17 cellular contexts compared by ENCODE assay signal in the genomic region with DNA sequence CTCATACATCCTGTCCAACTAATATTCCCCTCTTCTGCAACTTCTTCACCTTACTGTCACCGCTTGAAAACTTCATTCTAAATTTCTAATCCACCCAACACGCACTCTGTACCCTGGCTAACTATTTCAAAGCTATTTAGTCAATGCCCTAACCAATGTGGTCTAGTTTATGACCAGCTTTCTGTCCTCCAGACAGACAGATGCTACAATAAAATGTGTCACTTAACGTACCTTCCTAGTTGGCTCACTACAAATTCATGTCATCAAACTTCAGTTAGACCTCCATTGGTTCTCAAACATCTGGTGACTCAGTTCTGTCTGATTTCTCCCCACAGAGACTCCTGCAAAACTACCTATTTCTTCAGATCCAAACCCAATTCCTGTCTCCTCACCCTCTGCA. TPM values are rescaled to one million over a fixed set of nuclear protein-coding genes. Genes with fewer than 3 reads are reported as not detected.
DNase-seq lines count a peak whose midpoint lies in the region; ATAC-seq and TF ChIP-seq lines count a peak whose summit lies in the region.
"Had no signal": no experiment of that assay in that cellular context is flagged by ENCODE, and none has a peak within 500 bp of the region (broad histone marks: within the 10 kb centered on the region; RNA-seq: fewer than 3 reads in every experiment).

No MANE protein-coding gene starts in this region.

- H3K9me3 ChIP-seq in mammary epithelial cell (replicated peaks; ENCODE audit: insufficient read depth, low read length), result no peaks in the 10 kb centered on the region

- in situ Hi-C loops in mammary epithelial cell (cut with MboI; ENCODE audit: low sequenced_read_pairs in 2 of 2), result no loop called here

- peaks cover 5% of the 10 kb centered on the region for H3K79me2 ChIP-seq in mammary epithelial cell (ENCODE audit: insufficient read depth, low read length)

- no peak for DNase-seq in activated CD4-positive, alpha-beta T cell treated with anti-CD3 and anti-CD28 coated beads for 36 hours
- DNase-seq in activated CD4-positive, alpha-beta T cell treated with anti-CD3 and anti-CD28 coated beads for 1 hour, result no peak
- DNase-seq in MCF 10A (ENCODE audit: unreplicated experiment), result no peak
- DNase-seq in mammary epithelial cell, result no peak
- DNase-seq in endothelial cell (ENCODE audit: low spot score), result no peak
- no peak for DNase-seq in caudate nucleus (lab: John Stamatoyannopoulos, UW)
- no peak for DNase-seq in WTC11 (ENCODE audit: low spot score)
- DNase-seq in NCI-H1092 (lab: John Stamatoyannopoulos, UW), result no peak
- DNase-seq: CD8-positive, alpha-beta T cell; COR-L47; DMS153; DMS79 treated with DMSO at 0.1 percent for 48 hours; EL; H7 had no signal

- H3K27me3 ChIP-seq in mammary epithelial cell (ENCODE audit: insufficient read depth, low read length), result no peaks in the 10 kb centered on the region

- peak; percentile 42 for ATAC-seq in activated CD4-positive, alpha-beta T cell treated with anti-CD3 and anti-CD28 coated beads for 36 hours
- ATAC-seq in WTC11, result no peak
- ATAC-seq: CD8-positive, alpha-beta T cell; GM23338 had no signal

- H3K27me3 Mint-ChIP-seq in activated CD4-positive, alpha-beta T cell treated with anti-CD3 and anti-CD28 coated beads for 36 hours, result no peaks in the 10 kb centered on the region
- no peaks in the 10 kb centered on the region for H3K27me3 Mint-ChIP-seq in MCF 10A (ENCODE audit: insufficient read depth, unreplicated experiment)
- H3K27me3 Mint-ChIP-seq in endothelial cell (ENCODE audit: unreplicated experiment), result peaks cover 5% of the 10 kb centered on the region
- H3K27me3 Mint-ChIP-seq in WTC11 (ENCODE audit: low read depth), result no peaks in the 10 kb centered on the region

- peaks cover 15% of the 10 kb centered on the region for H3K9me3 Mint-ChIP-seq in activated CD4-positive, alpha-beta T cell treated with anti-CD3 and anti-CD28 coated beads for 36 hours (ENCODE audit: low read depth)
- H3K9me3 Mint-ChIP-seq in MCF 10A (ENCODE audit: unreplicated experiment) (no peaks in the 10 kb centered on the region), endothelial cell (ENCODE audit: unreplicated experiment) (no peaks in the 10 kb centered on the region), WTC11 (peaks cover 29% of the 10 kb centered on the region)

- peak overlapping the region; percentile 1 for H3K27ac Mint-ChIP-seq in activated CD4-positive, alpha-beta T cell treated with anti-CD3 and anti-CD28 coated beads for 36 hours
- peak overlapping the region; percentile 49 for H3K27ac Mint-ChIP-seq in MCF 10A (ENCODE audit: low read depth, unreplicated experiment)
- H3K27ac Mint-ChIP-seq in endothelial cell (ENCODE audit: unreplicated experiment), result no peak overlapping the region
- no peak overlapping the region for H3K27ac Mint-ChIP-seq in WTC11
- H3K27ac Mint-ChIP-seq: CD8-positive, alpha-beta T cell; GM23338 had no signal

- BruUV-seq in MCF 10A (replicated peaks; lab: Mats Ljungman, UMichigan) (no TSS peak), mammary epithelial cell (replicated peaks; lab: Mats Ljungman, UMichigan) (no TSS peak)

- no peak overlapping the region for H3K9ac ChIP-seq in mammary epithelial cell (ENCODE audit: insufficient read depth, low read length)

- H3K36me3 Mint-ChIP-seq in activated CD4-positive, alpha-beta T cell treated with anti-CD3 and anti-CD28 coated beads for 36 hours (ENCODE audit: low read depth), result peaks cover 49% of the 10 kb centered on the region
- H3K36me3 Mint-ChIP-seq in MCF 10A (ENCODE audit: insufficient read depth, unreplicated experiment), result peaks cover 42% of the 10 kb centered on the region
- peaks cover 23% of the 10 kb centered on the region for H3K36me3 Mint-ChIP-seq in endothelial cell (ENCODE audit: low read depth, unreplicated experiment)
- peaks cover 65% of the 10 kb centered on the region for H3K36me3 Mint-ChIP-seq in WTC11

- POLR2A ChIA-PET in activated CD4-positive, alpha-beta T cell treated with anti-CD3 and anti-CD28 coated beads for 36 hours (lab: Charles Lee), result no interaction called here
- POLR2A ChIA-PET in MCF 10A (lab: Yijun Ruan, JAX) (no interaction called here), WTC11 (lab: Charles Lee) (no interaction called here)

- no peaks in the 10 kb centered on the region for H4K20me1 ChIP-seq in mammary epithelial cell (ENCODE audit: insufficient read depth, low read length)

- TF ChIP-seq CTCF in MCF 10A (IDR thresholded peaks at IDR 0.05; ENCODE audit: unreplicated experiment) (no peak), mammary epithelial cell (conservative IDR thresholded peaks at IDR 0.05 in 1 of 2, IDR thresholded peaks at IDR 0.05 in 1 of 2; ENCODE audit: extremely low read depth in 1 of 2, insufficient read depth in 1 of 2, low read depth in 1 of 2, low read length in 2 of 2) (no peak), endothelial cell (IDR thresholded peaks at IDR 0.05; ENCODE audit: unreplicated experiment) (no peak), WTC11 (IDR thresholded peaks at IDR 0.05) (no peak)

- dilution Hi-C loops in mammary epithelial cell (cut with HindIII; ENCODE audit: low sequenced_read_pairs), result no loop called here

- H3K4me2 ChIP-seq in mammary epithelial cell (ENCODE audit: insufficient read depth, low read depth, low read length), result no peak overlapping the region
- H3K4me2 ChIP-seq: GM23338 had no signal

- 96% methylated on average over 3 of the region's 3 CpGs for WGBS in mammary epithelial cell (ENCODE audit: low coverage, missing lambda C conversion rate)

- H3K4me3 Mint-ChIP-seq in activated CD4-positive, alpha-beta T cell treated with anti-CD3 and anti-CD28 coated beads for 36 hours, result no peak overlapping the region
- H3K4me3 Mint-ChIP-seq in MCF 10A (ENCODE audit: unreplicated experiment) (no peak overlapping the region), endothelial cell (ENCODE audit: unreplicated experiment) (peak overlapping the region; percentile 17), WTC11 (no peak overlapping the region)
- H3K4me3 Mint-ChIP-seq: CD14-positive monocyte; CD8-positive, alpha-beta T cell; GM23338 had no signal

- CTCF ChIA-PET in activated CD4-positive, alpha-beta T cell treated with anti-CD3 and anti-CD28 coated beads for 36 hours (lab: Charles Lee), result interaction anchor here (0.7 kb wide), 1 partner anchor 483 kb away, joined by 3 read pairs; no protein-coding TSS in a partner anchor
- CTCF ChIA-PET in MCF 10A (lab: Yijun Ruan, JAX), result interaction anchor here (1.0 kb wide), 1 partner anchor 61 kb away, joined by 3 read pairs; no protein-coding TSS in a partner anchor
- CTCF ChIA-PET in mammary epithelial cell (lab: Charles Lee; ENCODE audit: low non-redundant PET), result no interaction called here
- CTCF ChIA-PET in WTC11 (lab: Charles Lee), result no interaction called here

- H3K4me1 ChIP-seq in mammary epithelial cell (ENCODE audit: insufficient read depth, low read length), result no peaks in the 10 kb centered on the region

- H2AFZ ChIP-seq in mammary epithelial cell (ENCODE audit: low read depth, low read length), result no peak overlapping the region
- H2AFZ ChIP-seq: GM23338 had no signal

- H3K4me1 Mint-ChIP-seq in activated CD4-positive, alpha-beta T cell treated with anti-CD3 and anti-CD28 coated beads for 36 hours, result peaks cover 1% of the 10 kb centered on the region
- H3K4me1 Mint-ChIP-seq in MCF 10A (ENCODE audit: insufficient read depth, unreplicated experiment) (no peaks in the 10 kb centered on the region), endothelial cell (ENCODE audit: unreplicated experiment) (peaks cover 3% of the 10 kb centered on the region), WTC11 (no peaks in the 10 kb centered on the region)
- H3K4me1 Mint-ChIP-seq: CD14-positive monocyte, GM23338 had no signal

- no peak overlapping the region for H3K4me3 ChIP-seq in mammary epithelial cell (replicated peaks in 1 of 3; ENCODE audit: insufficient read depth in 1 of 3, low read depth in 2 of 3, low read length in 3 of 3)
- H3K4me3 ChIP-seq: GM23338 had no signal

- intact Hi-C loops in activated CD4-positive, alpha-beta T cell treated with anti-CD3 and anti-CD28 coated beads for 36 hours (cut with DNase I, micrococcal nuclease), result no loop called here
- intact Hi-C loops in MCF 10A (cut with micrococcal nuclease), result no loop called here
- intact Hi-C loops in mammary epithelial cell (cut with micrococcal nuclease), result no loop called here

- H3K36me3 ChIP-seq in mammary epithelial cell (ENCODE audit: insufficient read depth, low read length), result peaks cover 8% of the 10 kb centered on the region

- H3K27ac ChIP-seq in mammary epithelial cell (ENCODE audit: insufficient read depth, low read depth, low read length) (no peak overlapping the region), caudate nucleus (ENCODE audit: low read depth, low read length) (no peak overlapping the region)
- H3K27ac ChIP-seq: 22Rv1 had no signal

TF ChIP-seq in WTC11, 78 proteins besides CTCF, POLR2A, EP300 and RAD21 (continues in another document):
- TF ChIP-seq, protein P1, sequence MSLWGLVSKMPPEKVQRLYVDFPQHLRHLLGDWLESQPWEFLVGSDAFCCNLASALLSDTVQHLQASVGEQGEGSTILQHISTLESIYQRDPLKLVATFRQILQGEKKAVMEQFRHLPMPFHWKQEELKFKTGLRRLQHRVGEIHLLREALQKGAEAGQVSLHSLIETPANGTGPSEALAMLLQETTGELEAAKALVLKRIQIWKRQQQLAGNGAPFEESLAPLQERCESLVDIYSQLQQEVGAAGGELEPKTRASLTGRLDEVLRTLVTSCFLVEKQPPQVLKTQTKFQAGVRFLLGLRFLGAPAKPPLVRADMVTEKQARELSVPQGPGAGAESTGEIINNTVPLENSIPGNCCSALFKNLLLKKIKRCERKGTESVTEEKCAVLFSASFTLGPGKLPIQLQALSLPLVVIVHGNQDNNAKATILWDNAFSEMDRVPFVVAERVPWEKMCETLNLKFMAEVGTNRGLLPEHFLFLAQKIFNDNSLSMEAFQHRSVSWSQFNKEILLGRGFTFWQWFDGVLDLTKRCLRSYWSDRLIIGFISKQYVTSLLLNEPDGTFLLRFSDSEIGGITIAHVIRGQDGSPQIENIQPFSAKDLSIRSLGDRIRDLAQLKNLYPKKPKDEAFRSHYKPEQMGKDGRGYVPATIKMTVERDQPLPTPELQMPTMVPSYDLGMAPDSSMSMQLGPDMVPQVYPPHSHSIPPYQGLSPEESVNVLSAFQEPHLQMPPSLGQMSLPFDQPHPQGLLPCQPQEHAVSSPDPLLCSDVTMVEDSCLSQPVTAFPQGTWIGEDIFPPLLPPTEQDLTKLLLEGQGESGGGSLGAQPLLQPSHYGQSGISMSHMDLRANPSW (CRISPR knock-in tag; conservative IDR thresholded peaks at IDR 0.05; ENCODE audit: low read depth), result no peak

RNA-seq across cellular contexts. Expression of a gene that starts 57.7 kb away (rescaled TPM):
- total RNA-seq in activated CD4-positive, alpha-beta T cell treated with anti-CD3 and anti-CD28 coated beads for 36 hours, result 10 to 100 TPM; 10.2 to 14.0 TPM
- total RNA-seq in MCF 10A (2022), result 29.1 and 33.7 TPM in 2 replicates
- total RNA-seq in mammary epithelial cell, result 10 to 100 TPM; 20.3 to 24.7 TPM
- polyA plus RNA-seq in mammary epithelial cell, result 6.6 TPM
- 8.6 TPM for polyA minus RNA-seq in mammary epithelial cell
- total RNA-seq in endothelial cell (ENCODE audit: unreplicated experiment), result 31.2 TPM
- 14.3 to 15.6 TPM (median 15.2 TPM) in 3 replicates for total RNA-seq in WTC11 (2021)

Comparison
In these comparisons a context has a peak if more than half of its experiments do, and no peak if none do; other contexts are left out.
1. CTCF ChIA-PET loops: an anchor here in activated CD4-positive, alpha-beta T cell treated with anti-CD3 and anti-CD28 coated beads for 36 hours (0.7 kb wide) and MCF 10A (1.0 kb wide); none called in mammary epithelial cell and WTC11.
2. H3K27ac Mint-ChIP-seq: peak in activated CD4-positive, alpha-beta T cell treated with anti-CD3 and anti-CD28 coated beads for 36 hours (single experiment) and MCF 10A (single experiment); none in endothelial cell (single experiment) and WTC11 (single experiment).